20 cellular contexts compared by ENCODE assay signal in genomic region chr4:45477311-45477733, GRCh38.
"Had no signal": no experiment of that assay in that cellular context is flagged by ENCODE, and none has a peak within 500 bp of the region (broad histone marks: within the 10 kb centered on the region; RNA-seq: fewer than 3 reads in every experiment).

No MANE protein-coding gene starts in this region.

- H3K27me3 ChIP-seq: left lung, ovary, right lobe of liver, thyroid gland, vagina had no signal

- FAIRE-seq: frontal cortex, keratinocyte had no signal

- H3K9me3 ChIP-seq: ovary, right lobe of liver, thyroid gland, vagina had no signal

- H3K27ac Mint-ChIP-seq: naive thymus-derived CD8-positive, alpha-beta T cell; nephron progenitor cell; stimulated activated effector memory CD8-positive, alpha-beta T cell treated with anti-CD3 and anti-CD28 coated beads, Interleukin-12 subunit alpha, Interleukin-12 subunit beta, amount 100 ng/mL, for 72 hours; stimulated activated naive CD8-positive, alpha-beta T cell treated with anti-CD3 and anti-CD28 coated beads, Interleukin-15, Interleukin-2, amounts not matched to agents 100 ng/mL and 50 ng/mL, for 24 hours had no signal

- H3K36me3 ChIP-seq: left lung, ovary, right lobe of liver, thyroid gland, vagina had no signal

- H3K36me3 Mint-ChIP-seq: naive thymus-derived CD8-positive, alpha-beta T cell; stimulated activated effector memory CD8-positive, alpha-beta T cell treated with anti-CD3 and anti-CD28 coated beads, Interleukin-12 subunit alpha, Interleukin-12 subunit beta, amount 100 ng/mL, for 72 hours had no signal

- H3K4me2 ChIP-seq: smooth muscle cell had no signal

- H3K4me1 ChIP-seq: left lung, right lobe of liver, thyroid gland, vagina had no signal

- H3K4me1 Mint-ChIP-seq: naive thymus-derived CD8-positive, alpha-beta T cell; nephron progenitor cell; stimulated activated effector memory CD8-positive, alpha-beta T cell treated with anti-CD3 and anti-CD28 coated beads, Interleukin-12 subunit alpha, Interleukin-12 subunit beta, amount 100 ng/mL, for 72 hours had no signal

- DNase-seq: cortex of kidney; effector CD4-positive, alpha-beta T cell; head of caudate nucleus; naive thymus-derived CD8-positive, alpha-beta T cell; nephron progenitor cell; occipital lobe; ovary; retina; right lobe of liver; stimulated activated CD4-positive, alpha-beta T cell treated with anti-CD3 and anti-CD28 coated beads, Interleukin-2, amount 100 ng/mL, for 24 hours; stimulated activated CD4-positive, alpha-beta T cell treated with anti-CD3 and anti-CD28 coated beads, Interleukin-4, amount 100 ng/mL, for 24 hours; thyroid gland; trophoblast cell had no signal

- H3K4me3 Mint-ChIP-seq: naive thymus-derived CD8-positive, alpha-beta T cell; nephron progenitor cell; stimulated activated effector memory CD8-positive, alpha-beta T cell treated with anti-CD3 and anti-CD28 coated beads, Interleukin-12 subunit alpha, Interleukin-12 subunit beta, amount 100 ng/mL, for 72 hours; stimulated activated naive CD8-positive, alpha-beta T cell treated with anti-CD3 and anti-CD28 coated beads, Interleukin-15, Interleukin-2, amounts not matched to agents 100 ng/mL and 50 ng/mL, for 24 hours had no signal

- H3K27ac ChIP-seq: left lung, ovary, right lobe of liver, thyroid gland, vagina had no signal

- H3K4me3 ChIP-seq: left lung, ovary, right lobe of liver, smooth muscle cell, thyroid gland, vagina had no signal

- H3K27me3 Mint-ChIP-seq: naive thymus-derived CD8-positive, alpha-beta T cell; stimulated activated naive CD8-positive, alpha-beta T cell treated with anti-CD3 and anti-CD28 coated beads, Interleukin-15, Interleukin-2, amounts not matched to agents 100 ng/mL and 50 ng/mL, for 24 hours had no signal
